Comparison of ENCODE assay signal across 11 cellular contexts in genomic region chr1:201766117-201766863, GRCh38.
DNase-seq lines count a peak whose midpoint lies in the region; ATAC-seq lines count a peak whose summit lies in the region.
"Had no signal": no experiment of that assay in that cellular context is flagged by ENCODE, and none has a peak within 500 bp of the region (broad histone marks: within the 10 kb centered on the region; RNA-seq: fewer than 3 reads in every experiment).

No MANE protein-coding gene starts in this region.

- DNase-seq in GM03348 (ENCODE audit: low spot score) (peak; percentile 86), SK-MEL-5 (ENCODE audit: low read depth, low spot score) (peak; percentile 56), fibroblast of the conjunctiva (ENCODE audit: low read depth) (peak; percentile 97), renal cortical epithelial cell (ENCODE audit: low read depth) (peak; percentile 79), NCI-H524 treated with DMSO at 0.1 percent for 48 hours (lab: John Stamatoyannopoulos, UW) (no peak), cerebellar cortex (ENCODE audit: low spot score) (no peak)
- no peak for DNase-seq in stimulated activated naive B cell treated with anti-CD40 and anti-IgM and Interleukin-4, amounts not matched to agents 10 μg/mL and 1 μg/mL and 100 μg/mL, for 72 hours
- DNase-seq: activated CD4-positive, alpha-beta T cell treated with anti-CD3 and anti-CD28 coated beads for 1 hour; Karpas-422; substantia nigra had no signal

- no peak overlapping the region for H3K4me3 Mint-ChIP-seq in stimulated activated naive B cell treated with anti-CD40 and anti-IgM and Interleukin-4, amounts not matched to agents 10 μg/mL and 1 μg/mL and 100 μg/mL, for 72 hours

- peaks cover 0 to 4% of the 10 kb centered on the region in 2 donors for H3K9me3 Mint-ChIP-seq in stimulated activated naive B cell treated with anti-CD40 and anti-IgM and Interleukin-4, amounts not matched to agents 10 μg/mL and 1 μg/mL and 100 μg/mL, for 72 hours

- no peak for ATAC-seq in HG03095 (IDR thresholded peaks at IDR 0.05; ENCODE audit: unreplicated experiment)
- ATAC-seq in stimulated activated naive B cell treated with anti-CD40 and anti-IgM and Interleukin-4, amounts not matched to agents 10 μg/mL and 1 μg/mL and 100 μg/mL, for 72 hours (replicated peaks), result no peak

- H3K36me3 Mint-ChIP-seq in stimulated activated naive B cell treated with anti-CD40 and anti-IgM and Interleukin-4, amounts not matched to agents 10 μg/mL and 1 μg/mL and 100 μg/mL, for 72 hours, result peaks cover 0 to 7% of the 10 kb centered on the region in 2 donors

- H3K27me3 Mint-ChIP-seq in stimulated activated naive B cell treated with anti-CD40 and anti-IgM and Interleukin-4, amounts not matched to agents 10 μg/mL and 1 μg/mL and 100 μg/mL, for 72 hours, result no peaks in the 10 kb centered on the region

- no peak overlapping the region for H3K27ac Mint-ChIP-seq in stimulated activated naive B cell treated with anti-CD40 and anti-IgM and Interleukin-4, amounts not matched to agents 10 μg/mL and 1 μg/mL and 100 μg/mL, for 72 hours

- H3K4me1 Mint-ChIP-seq in stimulated activated naive B cell treated with anti-CD40 and anti-IgM and Interleukin-4, amounts not matched to agents 10 μg/mL and 1 μg/mL and 100 μg/mL, for 72 hours, result no peaks in the 10 kb centered on the region

- in situ Hi-C loops in SK-MEL-5 (cut with HindIII; ENCODE audit: low pct_unique_long_range_greater_than_20kb, low sequenced_read_pairs), result no loop called here

Comparison
In these comparisons a context has a peak if more than half of its experiments do, and no peak if none do; other contexts are left out.
1. DNase-seq: peak in GM03348 (single experiment), SK-MEL-5 (single experiment), fibroblast of the conjunctiva (single experiment) and renal cortical epithelial cell (single experiment); none in NCI-H524 treated with DMSO at 0.1 percent for 48 hours (single experiment), cerebellar cortex (single experiment) and stimulated activated naive B cell treated with anti-CD40 and anti-IgM and Interleukin-4, amounts not matched to agents 10 μg/mL and 1 μg/mL and 100 μg/mL, for 72 hours (single experiment).